Comparison of ENCODE assay signal across 15 cellular contexts in the genomic region with DNA sequence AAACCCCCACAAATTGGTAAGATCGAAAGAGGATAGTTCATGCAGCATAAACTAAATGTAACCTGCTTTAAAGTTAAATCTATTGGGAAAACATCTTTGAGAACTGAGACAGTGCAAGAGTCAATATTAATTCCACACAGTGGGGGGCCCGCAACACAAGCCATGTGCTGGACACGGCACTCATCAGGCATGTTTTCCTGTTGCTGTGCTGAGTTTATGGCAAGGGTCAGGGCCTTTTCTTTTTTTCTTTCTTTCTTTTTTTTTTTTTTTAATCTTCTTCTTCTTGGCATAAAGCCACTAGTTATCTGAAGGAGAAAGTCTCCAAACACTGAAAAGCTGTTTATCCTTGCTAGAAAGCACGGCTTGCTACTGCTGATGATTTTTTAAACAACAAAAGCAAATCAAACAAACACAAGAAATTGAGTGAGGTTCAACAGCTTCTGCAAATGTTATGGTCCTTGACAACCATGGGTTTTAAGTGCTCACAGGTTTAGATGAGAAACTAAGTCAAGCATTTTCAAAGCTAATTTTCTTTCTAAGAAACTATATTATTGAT.
DNase-seq lines count a peak whose midpoint lies in the region; ATAC-seq and TF ChIP-seq lines count a peak whose summit lies in the region.
"Had no signal": no experiment of that assay in that cellular context is flagged by ENCODE, and none has a peak within 500 bp of the region (broad histone marks: within the 10 kb centered on the region; RNA-seq: fewer than 3 reads in every experiment).

No MANE protein-coding gene starts in this region.

- ATAC-seq in HG03565 (IDR thresholded peaks at IDR 0.05; ENCODE audit: unreplicated experiment) = no peak
- ATAC-seq: activated T-cell treated with anti-CD3 and anti-CD28 coated beads, Interleukin-2, amount 50 U/mL, for 72 hours; CD8-positive, alpha-beta T cell; left lobe of liver had no signal

- H3K36me3 Mint-ChIP-seq in chondrocyte (ENCODE audit: low read depth) (no peaks in the 10 kb centered on the region), nephron progenitor cell (ENCODE audit: low read depth) (peaks cover under 1% of the 10 kb centered on the region)
- H3K36me3 Mint-ChIP-seq in activated T-helper 2 cell treated with anti-CD3 and anti-CD28 coated beads, Interferon-gamma antibody, Interleukin-2, Interleukin-4, amounts not matched to agents 10 μg/mL and 5 μg/mL and 100 μg/mL, durations not matched to agents 14 hours and 24 hours and 36 hours (ENCODE audit: low read depth) = no peaks in the 10 kb centered on the region
- H3K36me3 Mint-ChIP-seq: CD8-positive, alpha-beta T cell; naive B cell had no signal

- TF ChIP-seq CTCF in chondrocyte (IDR thresholded peaks at IDR 0.05) (peak; percentile 10), nephron progenitor cell (IDR thresholded peaks at IDR 0.05) (no peak)

- intact Hi-C loops in activated T-helper 2 cell treated with anti-CD3 and anti-CD28 coated beads, Interferon-gamma antibody, Interleukin-2, Interleukin-4, amounts not matched to agents 10 μg/mL and 5 μg/mL and 100 μg/mL, durations not matched to agents 14 hours and 24 hours and 36 hours (cut with micrococcal nuclease) = no loop called here

- H3K4me3 Mint-ChIP-seq in chondrocyte (ENCODE audit: unreplicated experiment) = no peak overlapping the region
- H3K4me3 Mint-ChIP-seq in nephron progenitor cell = no peak overlapping the region
- H3K4me3 Mint-ChIP-seq in activated T-helper 2 cell treated with anti-CD3 and anti-CD28 coated beads, Interferon-gamma antibody, Interleukin-2, Interleukin-4, amounts not matched to agents 10 μg/mL and 5 μg/mL and 100 μg/mL, durations not matched to agents 14 hours and 24 hours and 36 hours (ENCODE audit: low read depth) = no peak overlapping the region
- H3K4me3 Mint-ChIP-seq: activated T-cell treated with anti-CD3 and anti-CD28 coated beads, Interleukin-2, amount 50 U/mL, for 72 hours; CD8-positive, alpha-beta T cell; naive B cell had no signal

- H3K27me3 Mint-ChIP-seq in chondrocyte (ENCODE audit: low read depth) (no peaks in the 10 kb centered on the region), nephron progenitor cell (ENCODE audit: low read depth, poor library complexity) (no peaks in the 10 kb centered on the region)
- no peaks in the 10 kb centered on the region for H3K27me3 Mint-ChIP-seq in activated T-helper 2 cell treated with anti-CD3 and anti-CD28 coated beads, Interferon-gamma antibody, Interleukin-2, Interleukin-4, amounts not matched to agents 10 μg/mL and 5 μg/mL and 100 μg/mL, durations not matched to agents 14 hours and 24 hours and 36 hours (ENCODE audit: low read depth)
- H3K27me3 Mint-ChIP-seq: naive B cell had no signal

- H3K4me1 Mint-ChIP-seq in chondrocyte (ENCODE audit: low read depth) (peaks cover 24% of the 10 kb centered on the region), nephron progenitor cell (peaks cover 51% of the 10 kb centered on the region)
- H3K4me1 Mint-ChIP-seq in activated T-helper 2 cell treated with anti-CD3 and anti-CD28 coated beads, Interferon-gamma antibody, Interleukin-2, Interleukin-4, amounts not matched to agents 10 μg/mL and 5 μg/mL and 100 μg/mL, durations not matched to agents 14 hours and 24 hours and 36 hours (ENCODE audit: low read depth) = no peaks in the 10 kb centered on the region
- H3K4me1 Mint-ChIP-seq: naive B cell had no signal

- H3K27ac Mint-ChIP-seq in chondrocyte (ENCODE audit: unreplicated experiment) = no peak overlapping the region
- H3K27ac Mint-ChIP-seq in nephron progenitor cell = peak overlapping the region; percentile 58
- no peak overlapping the region for H3K27ac Mint-ChIP-seq in activated T-helper 2 cell treated with anti-CD3 and anti-CD28 coated beads, Interferon-gamma antibody, Interleukin-2, Interleukin-4, amounts not matched to agents 10 μg/mL and 5 μg/mL and 100 μg/mL, durations not matched to agents 14 hours and 24 hours and 36 hours
- H3K27ac Mint-ChIP-seq: activated T-cell treated with anti-CD3 and anti-CD28 coated beads, Interleukin-2, amount 50 U/mL, for 72 hours; CD8-positive, alpha-beta T cell; naive B cell had no signal

- H3K9me3 Mint-ChIP-seq in chondrocyte (ENCODE audit: low read depth) (no peaks in the 10 kb centered on the region), nephron progenitor cell (no peaks in the 10 kb centered on the region)
- H3K9me3 Mint-ChIP-seq in activated T-helper 2 cell treated with anti-CD3 and anti-CD28 coated beads, Interferon-gamma antibody, Interleukin-2, Interleukin-4, amounts not matched to agents 10 μg/mL and 5 μg/mL and 100 μg/mL, durations not matched to agents 14 hours and 24 hours and 36 hours = no peaks in the 10 kb centered on the region
- H3K9me3 Mint-ChIP-seq: activated T-cell treated with anti-CD3 and anti-CD28 coated beads, Interleukin-2, amount 50 U/mL, for 72 hours; CD8-positive, alpha-beta T cell; naive B cell had no signal

- peak; percentile 53 for DNase-seq in EH (ENCODE audit: low read depth)
- DNase-seq in M059J (ENCODE audit: low read depth) = peak; percentile 24
- no peak for DNase-seq in chondrocyte (ENCODE audit: low spot score)
- no peak for DNase-seq in nephron progenitor cell
- DNase-seq in activated T-helper 2 cell treated with anti-CD3 and anti-CD28 coated beads, Interferon-gamma antibody, Interleukin-2, Interleukin-4, amounts not matched to agents 10 μg/mL and 5 μg/mL and 100 μg/mL, durations not matched to agents 14 hours and 24 hours and 36 hours (ENCODE audit: low spot score) = no peak
- DNase-seq in inferior parietal cortex (ENCODE audit: extremely low spot score) = no peak
- DNase-seq in activated CD8-positive, alpha-beta memory T cell treated with anti-CD3 and anti-CD28 coated beads for 24 hours = no peak
- DNase-seq: activated CD4-positive, alpha-beta T cell treated with anti-CD3 and anti-CD28 coated beads, Interleukin-2, amount 50 U/mL, for 4 hours; activated T-cell treated with anti-CD3 and anti-CD28 coated beads, Interleukin-2, amount 50 U/mL, for 72 hours; CD8-positive, alpha-beta T cell; hypothalamus; naive B cell; NCI-H2029 had no signal

Comparison
In these comparisons a context has a peak if more than half of its experiments do, and no peak if none do; other contexts are left out.
1. DNase-seq: peak in EH (single experiment) and M059J (single experiment); none in chondrocyte (single experiment), nephron progenitor cell (single experiment), activated T-helper 2 cell treated with anti-CD3 and anti-CD28 coated beads, Interferon-gamma antibody, Interleukin-2, Interleukin-4, amounts not matched to agents 10 μg/mL and 5 μg/mL and 100 μg/mL, durations not matched to agents 14 hours and 24 hours and 36 hours (single experiment), inferior parietal cortex (single experiment) and activated CD8-positive, alpha-beta memory T cell treated with anti-CD3 and anti-CD28 coated beads for 24 hours (single experiment).